In genomic region chr17:35087731-35088646, GRCh38 we compare ENCODE assay signal across 8 cellular contexts. TPM values are rescaled to one million over a fixed set of nuclear protein-coding genes. Genes with fewer than 3 reads are reported as not detected.
DNase-seq lines count a peak whose midpoint lies in the region; ATAC-seq, FAIRE-seq and TF ChIP-seq lines count a peak whose summit lies in the region.

No MANE protein-coding gene starts in this region.

- 2% methylated on average over 22 of the region's 22 CpGs for WGBS in GM12878 (ENCODE audit: insufficient coverage, insufficient replicate concordance, low lambda C conversion rate, missing lambda C conversion rate)

- RAD21 ChIA-PET in GM12878 (lab: Charles Lee; ENCODE audit: unreplicated experiment), result interaction anchor here (1.1 to 17.8 kb wide), 9 partner anchors 8 to 448 kb away, joined by 3 to 452 read pairs (median 5); partner anchors contain the start of genes LIG3 and RFFL

- H3K4me1 ChIP-seq in GM12878 (ENCODE audit: control insufficient read depth, insufficient read depth, low read length), result peaks cover 16% of the 10 kb centered on the region

- ATAC-seq in HG02981 (IDR thresholded peaks at IDR 0.05; ENCODE audit: unreplicated experiment), result peak; percentile 8
- ATAC-seq in GM12878, result peak; percentile 48
- ATAC-seq in HG02938 (IDR thresholded peaks at IDR 0.05; ENCODE audit: unreplicated experiment), result no peak

- no peak for TF ChIP-seq EP300 in GM12878 (IDR thresholded peaks at IDR 0.05; ENCODE audit: borderline replicate concordance in 1 of 2, control insufficient read depth in 1 of 2, low read depth in 2 of 2, low read length in 2 of 2)

- peak in 2 of 3 experiments; percentile 24 to 78 for DNase-seq in NCI-H1417 (lab: John Stamatoyannopoulos, UW)
- no peak for DNase-seq in NCI-H1417 treated with DMSO at 0.1 percent for 48 hours (lab: John Stamatoyannopoulos, UW)
- DNase-seq in SK-MEL-5 (ENCODE audit: low read depth, low spot score), result peak; percentile 18
- DNase-seq in GM12878 (ENCODE audit: low read depth, low spot score), result no peak
- DNase-seq in hippocampal formation (lab: John Stamatoyannopoulos, UW), result peak; percentile 49 to 69
- DNase-seq in posterior vena cava (ENCODE audit: low spot score), result peak; percentile 85

- peak; percentile 56 for FAIRE-seq in GM12878 (lab: Jason Lieb, UNC)

- TF ChIP-seq CTCF in GM12878 (IDR thresholded peaks at IDR 0.05 in 2 of 3, conservative IDR thresholded peaks at IDR 0.05 in 1 of 3; ENCODE audit: control insufficient read depth in 2 of 3, extremely low read depth in 1 of 3, insufficient read depth in 1 of 3, low read depth in 3 of 3, low read length in 3 of 3), result no peak

- BruUV-seq in GM12878 (replicated peaks; lab: Mats Ljungman, UMichigan), result TSS peak; percentile 66

- peak overlapping the region; percentile 96 for H3K27ac ChIP-seq in GM12878 (ENCODE audit: control insufficient read depth, insufficient read depth)

- peak overlapping the region; percentile 2 for H2AFZ ChIP-seq in GM12878 (ENCODE audit: control insufficient read depth, low read depth, low read length)

- H3K4me2 ChIP-seq in GM12878 (ENCODE audit: control insufficient read depth, insufficient read depth), result peak overlapping the region; percentile 73

- no peaks in the 10 kb centered on the region for H3K27me3 ChIP-seq in GM12878 (replicated peaks in 1 of 2; ENCODE audit: control insufficient read depth in 2 of 2, insufficient read depth in 2 of 2, low read length in 1 of 2)

- peak overlapping the region; percentile 95 for H3K9ac ChIP-seq in GM12878 (ENCODE audit: control insufficient read depth, insufficient read depth, low read length)

- in situ Hi-C loops in SK-MEL-5 (cut with HindIII; ENCODE audit: low pct_unique_long_range_greater_than_20kb, low sequenced_read_pairs), result no loop called here
- in situ Hi-C loops in GM12878 (cut with MboI), result no loop called here

- H3K9me3 ChIP-seq in GM12878 (replicated peaks; ENCODE audit: control insufficient read depth, insufficient read depth, low read length), result no peaks in the 10 kb centered on the region

- no peaks in the 10 kb centered on the region for H4K20me1 ChIP-seq in GM12878 (ENCODE audit: control insufficient read depth, insufficient read depth)

- intact Hi-C loops in GM12878 (cut with micrococcal nuclease; ENCODE audit: unreplicated experiment) (loop anchor here (1.0 to 5.0 kb wide), 3 partner anchors 25 to 106 kb away; partner anchors contain the start of genes LIG3, RAD51D and RFFL), posterior vena cava (cut with DNase I) (loop anchor here in 1 of 2 donors (5.0 kb wide), 2 partner anchors 236 to 1479 kb away; no protein-coding TSS in a partner anchor)

- H3K36me3 ChIP-seq in GM12878 (ENCODE audit: control insufficient read depth in 2 of 2, insufficient read depth in 2 of 2, low read length in 1 of 2), result no peaks in the 10 kb centered on the region; a peak in 1 of 4 replicates

- peak overlapping the region; percentile 80 for H3K4me3 ChIP-seq in GM12878

- POLR2A ChIA-PET in GM12878 (lab: Charles Lee), result interaction anchor here (0.7 to 5.0 kb wide), 7 partner anchors 9 to 460 kb away, joined by 3 to 115 read pairs (median 6); partner anchors contain the start of gene RFFL

- no peak for TF ChIP-seq POLR2A in GM12878 (IDR thresholded peaks at IDR 0.05; ENCODE audit: low read depth, low read length)

- TF ChIP-seq RAD21 in GM12878 (IDR thresholded peaks at IDR 0.05; ENCODE audit: insufficient read depth, low read depth, low read length), result no peak

- CTCF ChIA-PET in GM12878 (lab: Yijun Ruan, JAX), result interaction anchor here (0.8 to 3.0 kb wide), 8 partner anchors 10 to 47 kb away, joined by 3 to 23 read pairs (median 6); partner anchors contain the start of gene RFFL

- H3K79me2 ChIP-seq in GM12878 (ENCODE audit: control insufficient read depth, insufficient read depth, low read length), result peaks cover 57% of the 10 kb centered on the region

- SMC1A ChIA-PET in GM12878 (lab: Charles Lee; ENCODE audit: uncharacterized antibody, unreplicated experiment), result interaction anchor here (1.0 to 14.7 kb wide), 7 partner anchors 9 to 69 kb away, joined by 3 to 534 read pairs (median 4); partner anchors contain the start of genes RAD51D and RFFL

RNA-seq across cellular contexts. Expression of gene RFFL, which starts 24.5 kb away (rescaled TPM):
- 9.7 and 11.2 TPM in 2 replicates for total RNA-seq in SK-MEL-5 (2014; rRNA removed; shearing (Covaris generic))
- 10.6 and 11.4 TPM in 2 replicates for polyA plus RNA-seq in SK-MEL-5 (2015; cell fraction: cytosol; rRNA removed)
- 4.3 and 6.2 TPM in 2 replicates for polyA plus RNA-seq in SK-MEL-5 (2015; cell fraction: nucleus; rRNA removed)
- 56.2 and 57.8 TPM in 2 replicates for total RNA-seq in GM12878 (2013; cell fraction: nucleolus; rRNA removed)
- 28.6 and 31.4 TPM in 2 replicates for total RNA-seq in GM12878 (2014; rRNA removed)
- 25.4 and 26.1 TPM in 2 replicates for total RNA-seq in GM12878 (2014; rRNA removed; fragmentation: Illumina TruSeq; extraction: Trizol)
- 37.4 and 38.3 TPM in 2 replicates for total RNA-seq in GM12878 (2021)
- 10.9 TPM for polyA plus RNA-seq in GM12878 (2011; ENCODE audit: low read depth)
- polyA plus RNA-seq in GM12878 (2011; rRNA removed), result 51.1 and 56.1 TPM in 2 replicates
- 50.7 and 60.3 TPM in 2 replicates for polyA plus RNA-seq in GM12878 (2011; cell fraction: cytosol; rRNA removed)
- polyA plus RNA-seq in GM12878 (2011; cell fraction: nucleus; rRNA removed), result 27.8 and 28.7 TPM in 2 replicates
- 18.2 and 21.3 TPM in 2 replicates for polyA plus RNA-seq in GM12878 (2012)
- polyA plus RNA-seq in GM12878 (2014; fragmentation: Illumina TruSeq; extraction: Trizol), result 25.3 and 27.0 TPM in 2 replicates
- polyA plus RNA-seq in GM12878 (2014; fragmentation: Nextera tagmentation; extraction: Ambion mirVana), result 1 to 10 TPM; 4.7 to 6.7 TPM
- polyA plus RNA-seq in GM12878 (2014; rRNA removed), result 24.5 and 26.4 TPM in 2 replicates
- polyA plus RNA-seq in GM12878 (2016; fragmentation: Nextera tagmentation; extraction: Ambion mirVana), result 10 to 100 TPM; 26.7 to 31.0 TPM
- polyA minus RNA-seq in GM12878 (2011; rRNA and poly(A)+ RNA removed), result 133 and 190 TPM in 2 replicates
- polyA minus RNA-seq in GM12878 (2011; cell fraction: cytosol; rRNA and poly(A)+ RNA removed), result 39.5 and 49.2 TPM in 2 replicates
- polyA minus RNA-seq in GM12878 (2011; cell fraction: nucleus; rRNA and poly(A)+ RNA removed), result 14.4 and 21.6 TPM in 2 replicates
- 10 to 100 TPM; 19.8 to 23.0 TPM for total RNA-seq in posterior vena cava

RNA-seq across cellular contexts. Expression of gene RAD51D, which starts 31.7 kb away (rescaled TPM):
- total RNA-seq in SK-MEL-5 (2014; rRNA removed; shearing (Covaris generic)), result 5.5 and 8.2 TPM in 2 replicates
- polyA plus RNA-seq in SK-MEL-5 (2015; cell fraction: cytosol; rRNA removed), result 13.4 and 29.2 TPM in 2 replicates
- polyA plus RNA-seq in SK-MEL-5 (2015; cell fraction: nucleus; rRNA removed), result 15.1 and 22.7 TPM in 2 replicates
- 37.0 and 41.3 TPM in 2 replicates for total RNA-seq in GM12878 (2013; cell fraction: nucleolus; rRNA removed)
- total RNA-seq in GM12878 (2014; rRNA removed) (12.0 and 12.3 TPM in 2 replicates), GM12878 (2014; rRNA removed; fragmentation: Illumina TruSeq; extraction: Trizol) (10.0 and 11.5 TPM in 2 replicates), GM12878 (2021) (22.1 and 26.0 TPM in 2 replicates), posterior vena cava (10 to 100 TPM; 10.5 to 10.8 TPM)
- polyA plus RNA-seq in GM12878 (2011; ENCODE audit: low read depth), result 4.8 TPM
- polyA plus RNA-seq in GM12878 (2011; rRNA removed) (13.0 and 14.7 TPM in 2 replicates), GM12878 (2014; fragmentation: Illumina TruSeq; extraction: Trizol) (7.0 and 11.8 TPM in 2 replicates), GM12878 (2014; fragmentation: Nextera tagmentation; extraction: Ambion mirVana) (1 to 10 TPM; 2.6 to 4.9 TPM), GM12878 (2014; rRNA removed) (16.7 and 21.2 TPM in 2 replicates), GM12878 (2016; fragmentation: Nextera tagmentation; extraction: Ambion mirVana) (10 to 100 TPM; 24.2 to 29.3 TPM)
- 14.6 and 17.3 TPM in 2 replicates for polyA plus RNA-seq in GM12878 (2011; cell fraction: cytosol; rRNA removed)
- polyA plus RNA-seq in GM12878 (2011; cell fraction: nucleus; rRNA removed), result 15.6 and 19.8 TPM in 2 replicates
- 8.8 and 8.9 TPM in 2 replicates for polyA plus RNA-seq in GM12878 (2012)
- polyA minus RNA-seq in GM12878 (2011; rRNA and poly(A)+ RNA removed), result 13.0 and 22.6 TPM in 2 replicates
- 4.2 and 4.8 TPM in 2 replicates for polyA minus RNA-seq in GM12878 (2011; cell fraction: cytosol; rRNA and poly(A)+ RNA removed)
- polyA minus RNA-seq in GM12878 (2011; cell fraction: nucleus; rRNA and poly(A)+ RNA removed), result 9.3 and 21.4 TPM in 2 replicates

RNA-seq across cellular contexts. Expression of gene FNDC8, which starts 33.4 kb away (rescaled TPM):
- not detected in 2 replicates for total RNA-seq in SK-MEL-5 (2014; rRNA removed; shearing (Covaris generic))
- polyA plus RNA-seq in SK-MEL-5 (2015; cell fraction: cytosol; rRNA removed), result not detected in 2 replicates
- not detected in 2 replicates for polyA plus RNA-seq in SK-MEL-5 (2015; cell fraction: nucleus; rRNA removed)
- total RNA-seq in GM12878 (2013; cell fraction: nucleolus; rRNA removed), result not detected in 2 replicates
- total RNA-seq in GM12878 (2014; rRNA removed) (0.11 TPM in 1 of 2 replicates, not detected in the other), GM12878 (2014; rRNA removed; fragmentation: Illumina TruSeq; extraction: Trizol) (not detected in 2 replicates), GM12878 (2021) (0.15 TPM in 1 of 2 replicates, not detected in the other), posterior vena cava (not detected)
- not detected for polyA plus RNA-seq in GM12878 (2011; ENCODE audit: low read depth)
- polyA plus RNA-seq in GM12878 (2011; rRNA removed) (not detected in 2 replicates), GM12878 (2014; fragmentation: Illumina TruSeq; extraction: Trizol) (not detected in 2 replicates), GM12878 (2014; fragmentation: Nextera tagmentation; extraction: Ambion mirVana) (under 1 TPM in 1 of 2 experiments, not detected in 1; 0.06 TPM), GM12878 (2014; rRNA removed) (0.09 TPM in 1 of 2 replicates, not detected in the other), GM12878 (2016; fragmentation: Nextera tagmentation; extraction: Ambion mirVana) (not detected)
- 0.06 TPM in 1 of 2 replicates, not detected in the other for polyA plus RNA-seq in GM12878 (2011; cell fraction: cytosol; rRNA removed)
- not detected in 2 replicates for polyA plus RNA-seq in GM12878 (2011; cell fraction: nucleus; rRNA removed)
- polyA plus RNA-seq in GM12878 (2012), result 0.27 TPM in 1 of 2 replicates, not detected in the other
- not detected in 2 replicates for polyA minus RNA-seq in GM12878 (2011; rRNA and poly(A)+ RNA removed)
- polyA minus RNA-seq in GM12878 (2011; cell fraction: cytosol; rRNA and poly(A)+ RNA removed), result not detected in 2 replicates
- polyA minus RNA-seq in GM12878 (2011; cell fraction: nucleus; rRNA and poly(A)+ RNA removed), result not detected in 2 replicates

RNA-seq across cellular contexts. Expression of gene NLE1, which starts 54.1 kb away (rescaled TPM):
- 27.4 and 33.7 TPM in 2 replicates for total RNA-seq in SK-MEL-5 (2014; rRNA removed; shearing (Covaris generic))
- 24.2 and 27.4 TPM in 2 replicates for polyA plus RNA-seq in SK-MEL-5 (2015; cell fraction: cytosol; rRNA removed)
- 22.9 and 33.5 TPM in 2 replicates for polyA plus RNA-seq in SK-MEL-5 (2015; cell fraction: nucleus; rRNA removed)
- total RNA-seq in GM12878 (2013; cell fraction: nucleolus; rRNA removed), result 32.2 and 38.7 TPM in 2 replicates
- total RNA-seq in GM12878 (2014; rRNA removed) (30.6 and 33.0 TPM in 2 replicates), GM12878 (2014; rRNA removed; fragmentation: Illumina TruSeq; extraction: Trizol) (17.9 and 18.3 TPM in 2 replicates), GM12878 (2021) (33.5 and 39.1 TPM in 2 replicates), posterior vena cava (1 to 10 TPM; 8.4 to 9.1 TPM)
- polyA plus RNA-seq in GM12878 (2011; ENCODE audit: low read depth), result 6.2 TPM
- polyA plus RNA-seq in GM12878 (2011; rRNA removed) (9.8 and 17.3 TPM in 2 replicates), GM12878 (2014; fragmentation: Illumina TruSeq; extraction: Trizol) (8.0 and 13.6 TPM in 2 replicates), GM12878 (2014; fragmentation: Nextera tagmentation; extraction: Ambion mirVana) (1 to 10 TPM; 2.4 to 5.5 TPM), GM12878 (2014; rRNA removed) (27.2 and 33.3 TPM in 2 replicates), GM12878 (2016; fragmentation: Nextera tagmentation; extraction: Ambion mirVana) (10 to 100 TPM; 17.2 to 17.9 TPM)
- polyA plus RNA-seq in GM12878 (2011; cell fraction: cytosol; rRNA removed), result 28.5 and 41.6 TPM in 2 replicates
- 44.7 and 56.2 TPM in 2 replicates for polyA plus RNA-seq in GM12878 (2011; cell fraction: nucleus; rRNA removed)
- 14.8 and 16.9 TPM in 2 replicates for polyA plus RNA-seq in GM12878 (2012)
- 24.7 and 36.7 TPM in 2 replicates for polyA minus RNA-seq in GM12878 (2011; rRNA and poly(A)+ RNA removed)
- polyA minus RNA-seq in GM12878 (2011; cell fraction: cytosol; rRNA and poly(A)+ RNA removed), result 5.9 and 6.2 TPM in 2 replicates
- 18.6 and 28.9 TPM in 2 replicates for polyA minus RNA-seq in GM12878 (2011; cell fraction: nucleus; rRNA and poly(A)+ RNA removed)

RNA-seq across cellular contexts. Expression of gene UNC45B, which starts 59.6 kb away (rescaled TPM):
- total RNA-seq in SK-MEL-5 (2014; rRNA removed; shearing (Covaris generic)), result not detected in 2 replicates
- polyA plus RNA-seq in SK-MEL-5 (2015; cell fraction: cytosol; rRNA removed), result not detected in 2 replicates
- 0.06 TPM in 1 of 2 replicates, not detected in the other for polyA plus RNA-seq in SK-MEL-5 (2015; cell fraction: nucleus; rRNA removed)
- not detected in 2 replicates for total RNA-seq in GM12878 (2013; cell fraction: nucleolus; rRNA removed)
- total RNA-seq in GM12878 (2014; rRNA removed), result not detected in 2 replicates
- total RNA-seq in GM12878 (2014; rRNA removed; fragmentation: Illumina TruSeq; extraction: Trizol), result not detected in 2 replicates
- total RNA-seq in GM12878 (2021), result not detected in 2 replicates
- not detected for polyA plus RNA-seq in GM12878 (2011; ENCODE audit: low read depth)
- not detected in 2 replicates for polyA plus RNA-seq in GM12878 (2011; rRNA removed)
- polyA plus RNA-seq in GM12878 (2011; cell fraction: cytosol; rRNA removed), result not detected in 2 replicates
- not detected in 2 replicates for polyA plus RNA-seq in GM12878 (2011; cell fraction: nucleus; rRNA removed)
- polyA plus RNA-seq in GM12878 (2012), result not detected in 2 replicates
- not detected in 2 replicates for polyA plus RNA-seq in GM12878 (2014; fragmentation: Illumina TruSeq; extraction: Trizol)
- not detected for polyA plus RNA-seq in GM12878 (2014; fragmentation: Nextera tagmentation; extraction: Ambion mirVana)
- not detected in 2 replicates for polyA plus RNA-seq in GM12878 (2014; rRNA removed)
- polyA plus RNA-seq in GM12878 (2016; fragmentation: Nextera tagmentation; extraction: Ambion mirVana), result under 1 TPM in 1 of 2 experiments, not detected in 1; 0.03 TPM
- polyA minus RNA-seq in GM12878 (2011; rRNA and poly(A)+ RNA removed), result not detected in 2 replicates
- not detected in 2 replicates for polyA minus RNA-seq in GM12878 (2011; cell fraction: cytosol; rRNA and poly(A)+ RNA removed)
- not detected in 2 replicates for polyA minus RNA-seq in GM12878 (2011; cell fraction: nucleus; rRNA and poly(A)+ RNA removed)
- not detected for total RNA-seq in posterior vena cava

Comparison
In these comparisons a context has a peak if more than half of its experiments do, and no peak if none do; other contexts are left out.
1. DNase-seq: peak in NCI-H1417 (2 of 3), SK-MEL-5 (single experiment), hippocampal formation (2 of 2) and posterior vena cava (single experiment); none in NCI-H1417 treated with DMSO at 0.1 percent for 48 hours (single experiment) and GM12878 (single experiment).